8 cellular contexts compared by ENCODE assay signal in the genomic region with DNA sequence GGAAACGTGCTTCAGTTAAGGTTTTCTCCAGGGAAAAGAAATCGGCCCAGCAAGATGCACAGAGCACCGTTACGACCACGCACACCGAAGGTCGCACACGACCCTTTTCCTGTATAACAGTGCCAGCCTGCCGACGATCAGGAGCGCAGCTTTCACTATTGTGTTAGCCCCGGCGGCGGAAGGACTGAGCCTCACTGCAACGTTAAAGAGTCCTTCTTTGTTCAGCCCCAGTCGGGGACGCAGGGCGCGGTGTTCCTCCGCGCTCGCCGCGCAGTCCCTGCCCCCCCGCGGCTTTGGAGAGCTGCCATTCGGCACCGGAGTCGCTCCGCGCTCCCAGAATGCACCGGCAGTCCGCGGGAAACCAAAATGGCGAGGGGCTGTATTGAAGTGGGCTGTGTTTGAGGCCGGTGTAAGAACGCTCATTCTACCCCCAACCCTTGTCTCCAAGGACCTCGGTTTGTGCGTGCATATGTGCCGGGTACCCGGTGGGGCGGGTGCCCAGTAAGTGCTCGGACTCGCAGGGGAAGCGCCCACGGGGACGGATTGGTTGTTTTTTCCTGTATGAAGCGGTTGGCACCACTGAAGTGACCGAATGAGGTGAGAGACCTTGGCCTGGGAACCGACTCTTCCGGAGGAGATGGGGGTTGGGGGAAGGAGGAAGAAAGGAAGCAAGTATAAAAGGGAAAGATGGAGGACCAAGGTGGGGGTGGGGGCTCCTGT. TPM values are rescaled to one million over a fixed set of nuclear protein-coding genes. Genes with fewer than 3 reads are reported as not detected.
DNase-seq lines count a peak whose midpoint lies in the region; ATAC-seq and TF ChIP-seq lines count a peak whose summit lies in the region.

Gene MTF2 (plus strand): TSS at position 349 of the 720 bp plus-strand sequence. CDS start 244 bp downstream, at position 593.

- peaks cover 51% of the 10 kb centered on the region for H3K79me2 ChIP-seq in neural progenitor cell (ENCODE audit: low read depth)

- peak; percentile 83 for ATAC-seq in foreskin keratinocyte

- POLR2A ChIA-PET in HEK293T (lab: Yijun Ruan, JAX), result interaction anchor here (0.6 to 2.9 kb wide), 46 partner anchors 11 to 767 kb away, joined by 3 to 35 read pairs (median 4); partner anchors contain the start of genes DIPK1A and DR1

- peaks cover 16% of the 10 kb centered on the region for H3K36me3 Mint-ChIP-seq in neural progenitor cell

- peaks cover 10% of the 10 kb centered on the region for H3K4me1 Mint-ChIP-seq in neural progenitor cell

- H4K20me1 ChIP-seq in neural progenitor cell (ENCODE audit: low read depth), result peaks cover 22% of the 10 kb centered on the region

- H3K9me3 Mint-ChIP-seq in neural progenitor cell, result peaks cover 16% of the 10 kb centered on the region

- peaks cover 20% of the 10 kb centered on the region for H3K36me3 ChIP-seq in SJSA1
- peaks cover 15% of the 10 kb centered on the region for H3K36me3 ChIP-seq in neural progenitor cell
- H3K36me3 ChIP-seq in stomach smooth muscle (ENCODE audit: control insufficient read depth in 2 of 2, insufficient read depth in 2 of 2, low read length in 2 of 2), result no peaks in the 10 kb centered on the region

- TF ChIP-seq CTCF in foreskin keratinocyte (conservative IDR thresholded peaks at IDR 0.05) (peak; percentile 14), neural progenitor cell (IDR thresholded peaks at IDR 0.05) (no peak)

- peak within 1 kb of the TSS; percentile 94 for H2AFZ ChIP-seq in neural progenitor cell (replicated peaks)

- peak within 1 kb of the TSS; percentile 82 for H3K27ac ChIP-seq in SJSA1
- peak within 1 kb of the TSS; percentile 78 for H3K27ac ChIP-seq in foreskin keratinocyte
- peak within 1 kb of the TSS; percentile 95 for H3K27ac ChIP-seq in neural progenitor cell
- peak within 1 kb of the TSS; percentile 74 for H3K27ac ChIP-seq in stomach smooth muscle (ENCODE audit: low read length)

- H3F3A ChIP-seq in neural progenitor cell (ENCODE audit: low read depth), result peaks cover 10% of the 10 kb centered on the region

- CTCF ChIA-PET in HEK293T (lab: Yijun Ruan, JAX), result interaction anchor here (1.2 to 1.4 kb wide), 3 partner anchors 11 to 87 kb away, joined by 3 read pairs; no protein-coding TSS in a partner anchor

- H3K9ac ChIP-seq in neural progenitor cell, result peak within 1 kb of the TSS; percentile 95
- H3K9ac ChIP-seq in stomach smooth muscle (ENCODE audit: low read length in 2 of 2), result peak within 1 kb of the TSS; percentile 87 to 94

- H3K27ac Mint-ChIP-seq in neural progenitor cell, result peak within 1 kb of the TSS; percentile 94

- H3K4me3 ChIP-seq in SJSA1, result peak within 1 kb of the TSS; percentile 78
- H3K4me3 ChIP-seq in neural progenitor cell, result peak within 1 kb of the TSS; percentile 82
- H3K4me3 ChIP-seq in stomach smooth muscle (ENCODE audit: low read length in 2 of 2), result peak within 1 kb of the TSS; percentile 88 to 97

- H3K27me3 Mint-ChIP-seq in neural progenitor cell (ENCODE audit: insufficient read depth, low read depth), result peaks cover 5% of the 10 kb centered on the region

- DNase-seq in GM03348 (ENCODE audit: low spot score) (peak; percentile 95), HEK293T (ENCODE audit: extremely low spot score) (peak; percentile 94), MV-4-11 (lab: John Stamatoyannopoulos, UW) (peak; percentile 93), SJSA1 (ENCODE audit: low read depth in 1 of 2, low spot score in 2 of 2) (peak; percentile 96), foreskin keratinocyte (peak; percentile 79 to 90), neural progenitor cell (ENCODE audit: low spot score) (peak; percentile 99)
- DNase-seq in activated gamma-delta T cell treated with anti-CD3 and anti-CD28 coated beads, Interleukin-2, amount 50 U/mL, for 16 hours (ENCODE audit: low read depth), result peak; percentile 91

- H3K4me2 ChIP-seq in neural progenitor cell, result peak within 1 kb of the TSS; percentile 83

- H3K9me3 ChIP-seq in SJSA1 (replicated peaks), result no peaks in the 10 kb centered on the region
- H3K9me3 ChIP-seq in neural progenitor cell (ENCODE audit: low read depth), result peaks cover 11% of the 10 kb centered on the region
- no peaks in the 10 kb centered on the region for H3K9me3 ChIP-seq in stomach smooth muscle (ENCODE audit: control insufficient read depth in 2 of 2, low read length in 2 of 2)

- H3K4me3 Mint-ChIP-seq in neural progenitor cell, result peak within 1 kb of the TSS; percentile 96

- H3K27me3 ChIP-seq in SJSA1 (replicated peaks), result no peaks in the 10 kb centered on the region
- H3K27me3 ChIP-seq in foreskin keratinocyte, result no peaks in the 10 kb centered on the region
- H3K27me3 ChIP-seq in neural progenitor cell, result no peaks in the 10 kb centered on the region
- no peaks in the 10 kb centered on the region for H3K27me3 ChIP-seq in stomach smooth muscle (ENCODE audit: control insufficient read depth in 1 of 2, insufficient read depth in 2 of 2, low read length in 2 of 2)

- H3K4me1 ChIP-seq in SJSA1 (replicated peaks), result peaks cover 19% of the 10 kb centered on the region
- H3K4me1 ChIP-seq in foreskin keratinocyte, result peaks cover 16% of the 10 kb centered on the region
- peaks cover 15% of the 10 kb centered on the region for H3K4me1 ChIP-seq in neural progenitor cell
- peaks cover 10% of the 10 kb centered on the region for H3K4me1 ChIP-seq in stomach smooth muscle (ENCODE audit: control insufficient read depth, insufficient read depth, low read length)

TF ChIP-seq in HEK293T, 16 proteins besides CTCF, POLR2A, EP300 and RAD21:
- TF ChIP-seq SUZ12 (IDR thresholded peaks at IDR 0.05) (no peak), TARDBP (IDR thresholded peaks at IDR 0.05) (0 out of 2 replicates have a peak, but pooled peaks have one; percentile 26), ARNT (IDR thresholded peaks at IDR 0.05) (peak; percentile 87), BHLHE40 (IDR thresholded peaks at IDR 0.05; ENCODE audit: borderline replicate concordance) (no peak), L3MBTL2 (conservative IDR thresholded peaks at IDR 0.05) (peak; percentile 86), FOXM1 (IDR thresholded peaks at IDR 0.05; ENCODE audit: borderline replicate concordance) (peak; percentile 89; the same call in 1 of the 2 replicates), ELF4 (IDR thresholded peaks at IDR 0.05) (peak; percentile 77), NFRKB (IDR thresholded peaks at IDR 0.05) (peak; percentile 89), FOXK2 (IDR thresholded peaks at IDR 0.05) (no peak), SP1 (IDR thresholded peaks at IDR 0.05) (no peak), FOXA1 (IDR thresholded peaks at IDR 0.05) (no peak), CTBP1 (IDR thresholded peaks at IDR 0.05; ENCODE audit: borderline replicate concordance) (peak; percentile 92), LEF1 (IDR thresholded peaks at IDR 0.05; ENCODE audit: borderline replicate concordance) (peak; percentile 87)
- TF ChIP-seq, protein P1, sequence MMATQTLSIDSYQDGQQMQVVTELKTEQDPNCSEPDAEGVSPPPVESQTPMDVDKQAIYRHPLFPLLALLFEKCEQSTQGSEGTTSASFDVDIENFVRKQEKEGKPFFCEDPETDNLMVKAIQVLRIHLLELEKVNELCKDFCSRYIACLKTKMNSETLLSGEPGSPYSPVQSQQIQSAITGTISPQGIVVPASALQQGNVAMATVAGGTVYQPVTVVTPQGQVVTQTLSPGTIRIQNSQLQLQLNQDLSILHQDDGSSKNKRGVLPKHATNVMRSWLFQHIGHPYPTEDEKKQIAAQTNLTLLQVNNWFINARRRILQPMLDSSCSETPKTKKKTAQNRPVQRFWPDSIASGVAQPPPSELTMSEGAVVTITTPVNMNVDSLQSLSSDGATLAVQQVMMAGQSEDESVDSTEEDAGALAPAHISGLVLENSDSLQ (IDR thresholded peaks at IDR 0.05), result peak; percentile 56; the same call in 1 of the 2 replicates

RNA-seq across cellular contexts. Expression of gene MTF2, which starts in this region (rescaled TPM):
- 45.0 and 45.8 TPM in 2 replicates for total RNA-seq in SJSA1 (2014; rRNA removed; shearing (Covaris generic))
- total RNA-seq in foreskin keratinocyte (17.5 and 18.9 TPM in 2 replicates), neural progenitor cell (ENCODE audit: low replicate concordance) (118 and 149 TPM in 2 replicates)
- polyA plus RNA-seq in foreskin keratinocyte, result 4.6 and 6.9 TPM in 2 replicates

Comparison
In these comparisons a context has a peak if more than half of its experiments do, and no peak if none do; other contexts are left out.
1. Peak in every context shown above with its lines: DNase-seq, ATAC-seq, H3K4me3 ChIP-seq and H3K27ac ChIP-seq.